11 cellular contexts compared by ENCODE assay signal in genomic region chr3:122322095-122323075, GRCh38. TPM values are rescaled to one million over a fixed set of nuclear protein-coding genes. Genes with fewer than 3 reads are reported as not detected.
DNase-seq lines count a peak whose midpoint lies in the region; ATAC-seq, FAIRE-seq and TF ChIP-seq lines count a peak whose summit lies in the region.
"Had no signal": no experiment of that assay in that cellular context is flagged by ENCODE, and none has a peak within 500 bp of the region (broad histone marks: within the 10 kb centered on the region; RNA-seq: fewer than 3 reads in every experiment).

No MANE protein-coding gene starts in this region.

- no peaks in the 10 kb centered on the region for H3K9me3 ChIP-seq in naive thymus-derived CD4-positive, alpha-beta T cell (ENCODE audit: control insufficient read depth in 2 of 3, low read length in 3 of 3)

- no peak for DNase-seq in GM12891 (ENCODE audit: insufficient read length, low spot score)
- peak in 8 of 9 donors; percentile 35 to 70 (median 59) for DNase-seq in naive thymus-derived CD4-positive, alpha-beta T cell
- no peak for DNase-seq in coronary artery (ENCODE audit: low spot score)
- no peak for DNase-seq in UCSD-AML1 (lab: John Stamatoyannopoulos, UW; ENCODE audit: unreplicated experiment)
- DNase-seq: foreskin fibroblast, NCI-H1105 treated with DMSO at 0.1 percent for 48 hours had no signal

- peaks cover 32% of the 10 kb centered on the region for H3K4me1 Mint-ChIP-seq in T-helper 1 cell treated with Interleukin-12 subunit alpha and Interleukin-12 subunit beta and Interleukin-4 antibody, amounts not matched to agents 30 μg/mL and 1 μg/mL, for 36 hours (ENCODE audit: low read depth)
- H3K4me1 Mint-ChIP-seq in naive thymus-derived CD4-positive, alpha-beta T cell = peaks cover 16 to 35% (median 21%) of the 10 kb centered on the region in 7 donors

- peak; percentile 45 for ATAC-seq in GM21529 (IDR thresholded peaks at IDR 0.05; ENCODE audit: unreplicated experiment)
- peak; percentile 96 for ATAC-seq in naive thymus-derived CD4-positive, alpha-beta T cell
- no peak for ATAC-seq in GM21367 (IDR thresholded peaks at IDR 0.05; ENCODE audit: unreplicated experiment)

- POLR2A ChIA-PET in naive thymus-derived CD4-positive, alpha-beta T cell (lab: Charles Lee) = interaction anchor here (1.0 to 1.4 kb wide), 2 partner anchors 11 to 63 kb away, joined by 3 to 6 read pairs; no protein-coding TSS in a partner anchor

- TF ChIP-seq CTCF in coronary artery (IDR thresholded peaks at IDR 0.05) = no peak

- CTCF ChIA-PET in naive thymus-derived CD4-positive, alpha-beta T cell (lab: Charles Lee) = interaction anchor here (0.7 to 1.1 kb wide), 2 partner anchors 17 to 767 kb away, joined by 3 read pairs; no protein-coding TSS in a partner anchor

- H3K4me3 Mint-ChIP-seq in T-helper 1 cell treated with Interleukin-12 subunit alpha and Interleukin-12 subunit beta and Interleukin-4 antibody, amounts not matched to agents 30 μg/mL and 1 μg/mL, for 36 hours = peak overlapping the region; percentile 21
- H3K4me3 Mint-ChIP-seq in naive thymus-derived CD4-positive, alpha-beta T cell = peak overlapping the region in 6 of 10 donors; percentile 7 to 59 (median 40)

- no peak for TF ChIP-seq POLR2A in GM12891 (IDR thresholded peaks at IDR 0.05; ENCODE audit: low read depth, low read length)

- peaks cover 16% of the 10 kb centered on the region for H3K27me3 Mint-ChIP-seq in T-helper 1 cell treated with Interleukin-12 subunit alpha and Interleukin-12 subunit beta and Interleukin-4 antibody, amounts not matched to agents 30 μg/mL and 1 μg/mL, for 36 hours (ENCODE audit: low read depth)
- H3K27me3 Mint-ChIP-seq in naive thymus-derived CD4-positive, alpha-beta T cell = peaks cover 0 to 16% (median 0%) of the 10 kb centered on the region in 5 donors

- H3K27ac Mint-ChIP-seq in T-helper 1 cell treated with Interleukin-12 subunit alpha and Interleukin-12 subunit beta and Interleukin-4 antibody, amounts not matched to agents 30 μg/mL and 1 μg/mL, for 36 hours = peak overlapping the region; percentile 82
- H3K27ac Mint-ChIP-seq in naive thymus-derived CD4-positive, alpha-beta T cell = peak overlapping the region in 8 of 9 donors; percentile 3 to 80 (median 52)

- H3K4me1 ChIP-seq in naive thymus-derived CD4-positive, alpha-beta T cell (ENCODE audit: control insufficient read depth in 2 of 2, insufficient read depth in 2 of 2, low read length in 2 of 2) = peaks cover 0 to 13% of the 10 kb centered on the region in 2 donors

- intact Hi-C loops in naive thymus-derived CD4-positive, alpha-beta T cell (cut with micrococcal nuclease) = loop anchor here in 1 of 2 donors (1.0 to 5.0 kb wide), 2 partner anchors 9 to 60 kb away; partner anchors contain the start of genes FAM162A and MIX23

- H3K27me3 ChIP-seq in naive thymus-derived CD4-positive, alpha-beta T cell (ENCODE audit: control insufficient read depth in 2 of 2, insufficient read depth in 2 of 2, low read length in 2 of 2) = no peaks in the 10 kb centered on the region

- H3K9me3 Mint-ChIP-seq in T-helper 1 cell treated with Interleukin-12 subunit alpha and Interleukin-12 subunit beta and Interleukin-4 antibody, amounts not matched to agents 30 μg/mL and 1 μg/mL, for 36 hours = peaks cover 25% of the 10 kb centered on the region
- H3K9me3 Mint-ChIP-seq in naive thymus-derived CD4-positive, alpha-beta T cell = peaks cover 0 to 23% (median 9%) of the 10 kb centered on the region in 11 donors

- H3K36me3 ChIP-seq in naive thymus-derived CD4-positive, alpha-beta T cell (ENCODE audit: control insufficient read depth in 2 of 3, insufficient read depth in 3 of 3, low read length in 3 of 3) = no peaks in the 10 kb centered on the region

- FAIRE-seq in GM12891 (lab: Jason Lieb, UNC) = peak; percentile 68

- no peak overlapping the region for H3K4me3 ChIP-seq in naive thymus-derived CD4-positive, alpha-beta T cell (ENCODE audit: low read length)
- no peak overlapping the region for H3K4me3 ChIP-seq in coronary artery

- peak overlapping the region; percentile 22 for H3K27ac ChIP-seq in naive thymus-derived CD4-positive, alpha-beta T cell (ENCODE audit: low read depth, low read length)
- H3K27ac ChIP-seq in coronary artery = no peak overlapping the region

- H3K36me3 Mint-ChIP-seq in T-helper 1 cell treated with Interleukin-12 subunit alpha and Interleukin-12 subunit beta and Interleukin-4 antibody, amounts not matched to agents 30 μg/mL and 1 μg/mL, for 36 hours (ENCODE audit: low read depth) = peaks cover 15% of the 10 kb centered on the region
- peaks cover 3 to 19% (median 4%) of the 10 kb centered on the region in 5 donors for H3K36me3 Mint-ChIP-seq in naive thymus-derived CD4-positive, alpha-beta T cell

TF ChIP-seq in GM12891, 5 proteins besides CTCF, POLR2A, EP300 and RAD21:
- no peak for TF ChIP-seq POU2F2 (IDR thresholded peaks at IDR 0.05; ENCODE audit: low read depth, low read length)
- TF ChIP-seq POLR2AphosphoS5 (IDR thresholded peaks at IDR 0.05; ENCODE audit: low read depth, low read length) = no peak
- no peak for TF ChIP-seq SPI1 (IDR thresholded peaks at IDR 0.05; ENCODE audit: low read depth, low read length)
- no peak for TF ChIP-seq TAF1 (IDR thresholded peaks at IDR 0.05; ENCODE audit: low read depth, low read length)
- TF ChIP-seq PAX5 (IDR thresholded peaks at IDR 0.05; ENCODE audit: insufficient read depth, low read length, severe bottlenecking) = no peak

RNA-seq across cellular contexts. Expression of gene CSTA, which starts 2.7 kb away (rescaled TPM):
- polyA plus RNA-seq in GM12891 (2012; ENCODE audit: low read depth, missing spikeins) = 1.3 TPM
- total RNA-seq in naive thymus-derived CD4-positive, alpha-beta T cell = 10 to 100 TPM in 1 of 5 experiments, 1 to 10 TPM in 1, under 1 TPM in 2, not detected in 1; 0.70 to 44.4 (median 3.1) TPM
- under 1 TPM in 1 of 2 donors, not detected in 1; 0.30 TPM for polyA plus RNA-seq in naive thymus-derived CD4-positive, alpha-beta T cell
- total RNA-seq: Daoy, osteocyte had no signal

Comparison
In these comparisons a context has a peak if more than half of its experiments do, and no peak if none do; other contexts are left out.
1. DNase-seq: peak in naive thymus-derived CD4-positive, alpha-beta T cell (8 of 9); none in GM12891 (single experiment), coronary artery (single experiment) and UCSD-AML1 (single experiment).